8 cellular contexts compared by ENCODE assay signal in genomic region chr3:56494679-56495322, GRCh38. TPM values are rescaled to one million over a fixed set of nuclear protein-coding genes. Genes with fewer than 3 reads are reported as not detected.
A peak's percentile ranks its signal among the peaks of the same experiment; 100 is the strongest.
DNase-seq lines count a peak whose midpoint lies in the region; ATAC-seq and TF ChIP-seq lines count a peak whose summit lies in the region.

No MANE protein-coding gene starts in this region.

- no peak overlapping the region for H4K8ac ChIP-seq in neuronal stem cell (ENCODE audit: low read depth, low read length)

- DNase-seq in Daoy (ENCODE audit: low read depth) (peak; percentile 76), Panc1 (ENCODE audit: low read depth, low spot score) (peak; percentile 58), fibroblast of mammary gland (ENCODE audit: low read depth) (peak; percentile 84), neuronal stem cell (ENCODE audit: low spot score) (peak; percentile 88), superior temporal gyrus (ENCODE audit: extremely low spot score) (peak; percentile 84)
- DNase-seq in Jurkat, Clone E6-1 (ENCODE audit: low read depth, low spot score), result peak; percentile 85
- peak; percentile 51 for DNase-seq in activated T-cell treated with anti-CD3 and anti-CD28 coated beads, Interleukin-2, amount 50 U/mL, for 4 hours

- H3K36me3 ChIP-seq in Panc1 (ENCODE audit: control insufficient read depth, insufficient read depth, low read length), result no peaks in the 10 kb centered on the region
- no peaks in the 10 kb centered on the region for H3K36me3 ChIP-seq in neuronal stem cell (replicated peaks in 1 of 2; ENCODE audit: control insufficient read depth in 2 of 2, insufficient read depth in 2 of 2, low read length in 2 of 2)

- in situ Hi-C loops in Panc1 (cut with HindIII; ENCODE audit: low pct_unique_long_range_greater_than_20kb, low sequenced_read_pairs), result no loop called here

- H3K9me3 Mint-ChIP-seq in activated T-cell treated with anti-CD3 and anti-CD28 coated beads, Interleukin-2, amount 50 U/mL, for 4 hours, result peaks cover 3% of the 10 kb centered on the region

- no CpG with 5 or more reads among the region's 5 CpGs for WGBS in neuronal stem cell (ENCODE audit: extremely low coverage in 2 of 2, insufficient read length in 2 of 2, insufficient replicate concordance in 1 of 2), 2 donors

- H3K4ac ChIP-seq in neuronal stem cell (ENCODE audit: low read length), result no peak overlapping the region

- no peak overlapping the region for H3K27ac ChIP-seq in Panc1 (ENCODE audit: low read length)
- no peak overlapping the region for H3K27ac ChIP-seq in neuronal stem cell (replicated peaks; ENCODE audit: low read length)

- H2BK120ac ChIP-seq in neuronal stem cell (ENCODE audit: low read depth, low read length), result no peak overlapping the region

- H3K9me3 ChIP-seq in Panc1 (ENCODE audit: control insufficient read depth, insufficient read depth, low read depth, low read length), result no peaks in the 10 kb centered on the region
- no peaks in the 10 kb centered on the region for H3K9me3 ChIP-seq in neuronal stem cell (replicated peaks in 1 of 2; ENCODE audit: control insufficient read depth in 2 of 2, insufficient read depth in 1 of 2, low read depth in 1 of 2, low read length in 2 of 2)

- no peak overlapping the region for H2AFZ ChIP-seq in neuronal stem cell (ENCODE audit: low read length)

- no TSS peak for BruUV-seq in Panc1 (replicated peaks; lab: Mats Ljungman, UMichigan)

- no peak overlapping the region for H3K4me3 Mint-ChIP-seq in activated T-cell treated with anti-CD3 and anti-CD28 coated beads, Interleukin-2, amount 50 U/mL, for 4 hours

- no peak overlapping the region for H3K4me2 ChIP-seq in neuronal stem cell (ENCODE audit: insufficient read depth, low read length, poor library complexity, severe bottlenecking)

- no peak overlapping the region for H4K91ac ChIP-seq in neuronal stem cell (ENCODE audit: low read depth, low read length, poor library complexity)

- CTCF ChIA-PET in Panc1 (lab: Charles Lee), result interaction anchor here (1.0 kb wide), 1 partner anchor 152 kb away, joined by 6 read pairs; no protein-coding TSS in a partner anchor

- ATAC-seq in GM21717 (IDR thresholded peaks at IDR 0.05; ENCODE audit: unreplicated experiment), result peak; percentile 89
- peak; percentile 86 for ATAC-seq in Panc1
- peak; percentile 84 to 90 for ATAC-seq in activated T-cell treated with anti-CD3 and anti-CD28 coated beads, Interleukin-2, amount 50 U/mL, for 4 hours

- H3K27me3 Mint-ChIP-seq in activated T-cell treated with anti-CD3 and anti-CD28 coated beads, Interleukin-2, amount 50 U/mL, for 4 hours (ENCODE audit: low read depth), result peaks cover 19% of the 10 kb centered on the region

- peaks cover 1% of the 10 kb centered on the region; the same call in 1 of the 2 replicates for H3K27me3 ChIP-seq in Panc1 (ENCODE audit: control insufficient read depth, insufficient read depth, low read length)
- H3K27me3 ChIP-seq in neuronal stem cell (ENCODE audit: control insufficient read depth in 3 of 3, insufficient read depth in 3 of 3, low read depth in 1 of 3, low read length in 3 of 3), result peaks cover 0 to 2% (median 0%) of the 10 kb centered on the region in 3 experiments

- no peak overlapping the region for H2BK5ac ChIP-seq in neuronal stem cell (ENCODE audit: low read length)

- POLR2A ChIA-PET in Panc1 (lab: Charles Lee), result no interaction called here

- no peaks in the 10 kb centered on the region for H3K79me1 ChIP-seq in neuronal stem cell (ENCODE audit: low read depth, low read length)

- no peak overlapping the region for H2BK12ac ChIP-seq in neuronal stem cell (ENCODE audit: low read length)

- H3K9ac ChIP-seq in neuronal stem cell (ENCODE audit: low read depth, low read length, poor library complexity), result no peak overlapping the region

- no peaks in the 10 kb centered on the region for H3K4me1 ChIP-seq in Panc1 (ENCODE audit: control insufficient read depth, insufficient read depth, low read length)
- no peaks in the 10 kb centered on the region for H3K4me1 ChIP-seq in neuronal stem cell (ENCODE audit: control insufficient read depth in 2 of 2, insufficient read depth in 1 of 2, low read depth in 1 of 2, low read length in 2 of 2)

- no peak overlapping the region for H3K14ac ChIP-seq in neuronal stem cell (ENCODE audit: low read length)

- H3K36me3 Mint-ChIP-seq in activated T-cell treated with anti-CD3 and anti-CD28 coated beads, Interleukin-2, amount 50 U/mL, for 4 hours (ENCODE audit: insufficient read depth), result no peaks in the 10 kb centered on the region

- H3K23ac ChIP-seq in neuronal stem cell (ENCODE audit: low read depth, low read length, poor library complexity), result no peak overlapping the region

- H2AK5ac ChIP-seq in neuronal stem cell (ENCODE audit: low read depth, low read length), result no peak overlapping the region

- H3K4me1 Mint-ChIP-seq in activated T-cell treated with anti-CD3 and anti-CD28 coated beads, Interleukin-2, amount 50 U/mL, for 4 hours (ENCODE audit: low read depth), result no peaks in the 10 kb centered on the region

- no peak overlapping the region for H2BK15ac ChIP-seq in neuronal stem cell (ENCODE audit: low read length)

- intact Hi-C loops in Panc1 (cut with micrococcal nuclease; ENCODE audit: unreplicated experiment), result no loop called here

- H3K4me3 ChIP-seq in Jurkat, Clone E6-1 (ENCODE audit: low read length), result no peak overlapping the region
- H3K4me3 ChIP-seq in Panc1 (ENCODE audit: low read depth in 2 of 2, low read length in 2 of 2) (no peak overlapping the region), fibroblast of mammary gland (ENCODE audit: control insufficient read depth, low read depth, low read length) (no peak overlapping the region), neuronal stem cell (ENCODE audit: low read length in 2 of 2) (no peak overlapping the region)

- no peak overlapping the region for H3K18ac ChIP-seq in neuronal stem cell (ENCODE audit: low read length)

- peak; percentile 86 for TF ChIP-seq CTCF in Panc1 (IDR thresholded peaks at IDR 0.05)
- TF ChIP-seq CTCF in fibroblast of mammary gland (conservative IDR thresholded peaks at IDR 0.05; ENCODE audit: control insufficient read depth, insufficient read depth, low read depth, low read length), result peak; percentile 99

RNA-seq across cellular contexts. Expression of gene ERC2, which starts 26.5 kb away (rescaled TPM):
- total RNA-seq in Daoy (2014; rRNA removed; shearing (Covaris generic)), result 1.7 and 11.3 TPM in 2 replicates
- not detected for polyA plus RNA-seq in Jurkat, Clone E6-1 (2012; ENCODE audit: insufficient read depth, insufficient read length)
- 0.33 TPM for total RNA-seq in Panc1 (2021; ENCODE audit: unreplicated experiment)
- not detected for polyA plus RNA-seq in Panc1 (2012; ENCODE audit: insufficient read length)
- under 1 TPM in 1 of 3 donors, not detected in 2; 0.16 TPM for total RNA-seq in activated T-cell treated with anti-CD3 and anti-CD28 coated beads, Interleukin-2, amount 50 U/mL, for 4 hours
- 4.7 TPM for polyA plus RNA-seq in neuronal stem cell (2013, experiment 1 of 2)
- polyA plus RNA-seq in neuronal stem cell (2013, experiment 2 of 2), result 4.8 TPM
